In genomic region chr18:39523281-39523680, GRCh38 we compare ENCODE assay signal across 1 cellular context.
TF ChIP-seq lines count a peak whose summit lies in the region.

No MANE protein-coding gene starts in this region.

TF ChIP-seq in A549, 52 proteins besides CTCF, POLR2A, EP300 and RAD21 (continued from another document):
- no peak for TF ChIP-seq HMGXB4 (CRISPR knock-in tag; IDR thresholded peaks at IDR 0.05; ENCODE audit: borderline replicate concordance)
